In the genomic region with DNA sequence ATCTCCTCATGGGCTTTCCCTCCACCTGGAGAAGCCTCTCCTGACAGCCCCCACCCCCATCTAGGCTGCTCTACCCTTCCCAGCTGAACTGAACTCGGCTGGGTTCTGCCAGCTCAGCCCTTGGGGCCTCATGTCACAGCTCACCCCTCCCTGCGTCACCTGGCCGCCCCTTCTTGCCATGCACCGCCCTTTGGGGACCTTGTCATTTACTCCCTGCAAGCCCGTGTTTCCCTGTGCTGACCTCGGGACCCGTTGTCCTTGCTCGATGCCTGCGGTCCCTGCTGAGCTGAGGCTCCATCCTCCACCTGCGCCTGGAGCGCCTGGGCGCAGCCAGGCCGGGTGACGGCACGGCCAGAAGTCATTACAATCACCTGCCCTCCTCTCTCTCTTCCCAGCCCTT, we compare ENCODE assay signal across 12 cellular contexts. TPM values are rescaled to one million over a fixed set of nuclear protein-coding genes. Genes with fewer than 3 reads are reported as not detected.
"Had no signal": no experiment of that assay in that cellular context is flagged by ENCODE, and none has a peak within 500 bp of the region (broad histone marks: within the 10 kb centered on the region; RNA-seq: fewer than 3 reads in every experiment).

No MANE protein-coding gene starts in this region.

- H3K4me3 ChIP-seq: neural progenitor cell, tibial artery had no signal

- H3K4me1 ChIP-seq: neural progenitor cell had no signal

- H3K9me3 ChIP-seq: tibial artery had no signal

- H3K4me3 Mint-ChIP-seq: activated CD8-positive, alpha-beta T cell treated with anti-CD3 and anti-CD28 coated beads for 36 hours; activated naive CD4-positive, alpha-beta T cell treated with anti-CD3 and anti-CD28 coated beads, Interleukin-2, amount 10 ng/mL, durations not matched to agents 7 days and 5 days; immature natural killer cell; memory B cell; neural progenitor cell; stimulated activated effector memory CD8-positive, alpha-beta T cell treated with anti-CD3 and anti-CD28 coated beads, Interleukin-12 subunit alpha, Interleukin-12 subunit beta, amount 100 ng/mL, for 72 hours had no signal

- H3K27me3 Mint-ChIP-seq: activated naive CD4-positive, alpha-beta T cell treated with anti-CD3 and anti-CD28 coated beads, Interleukin-2, amount 10 ng/mL, durations not matched to agents 7 days and 5 days had no signal

- H3K27ac Mint-ChIP-seq: activated CD8-positive, alpha-beta T cell treated with anti-CD3 and anti-CD28 coated beads for 36 hours; activated naive CD4-positive, alpha-beta T cell treated with anti-CD3 and anti-CD28 coated beads, Interleukin-2, amount 10 ng/mL, durations not matched to agents 7 days and 5 days; immature natural killer cell; memory B cell; neural progenitor cell; stimulated activated effector memory CD8-positive, alpha-beta T cell treated with anti-CD3 and anti-CD28 coated beads, Interleukin-12 subunit alpha, Interleukin-12 subunit beta, amount 100 ng/mL, for 72 hours had no signal

- ATAC-seq: activated CD8-positive, alpha-beta T cell treated with anti-CD3 and anti-CD28 coated beads for 36 hours; stimulated activated effector memory CD8-positive, alpha-beta T cell treated with anti-CD3 and anti-CD28 coated beads, Interleukin-12 subunit alpha, Interleukin-12 subunit beta, amount 100 ng/mL, for 72 hours had no signal

- H3K9ac ChIP-seq: neural progenitor cell had no signal

- DNase-seq: activated CD8-positive, alpha-beta T cell treated with anti-CD3 and anti-CD28 coated beads for 36 hours; activated naive CD4-positive, alpha-beta T cell treated with anti-CD3 and anti-CD28 coated beads, Interleukin-2, amount 10 ng/mL, durations not matched to agents 7 days and 5 days; central memory CD4-positive, alpha-beta T cell; erythroblast; immature natural killer cell; SW 1271; T-helper 9 cell had no signal

- H3K36me3 Mint-ChIP-seq: activated naive CD4-positive, alpha-beta T cell treated with anti-CD3 and anti-CD28 coated beads, Interleukin-2, amount 10 ng/mL, durations not matched to agents 7 days and 5 days; immature natural killer cell; memory B cell; neural progenitor cell; stimulated activated effector memory CD8-positive, alpha-beta T cell treated with anti-CD3 and anti-CD28 coated beads, Interleukin-12 subunit alpha, Interleukin-12 subunit beta, amount 100 ng/mL, for 72 hours had no signal

- H2AFZ ChIP-seq: neural progenitor cell had no signal

- H3K27ac ChIP-seq: neural progenitor cell, VCaP had no signal

- H3K27me3 ChIP-seq: neural progenitor cell, tibial artery had no signal

- H3K36me3 ChIP-seq: neural progenitor cell, tibial artery had no signal

- H3K4me1 Mint-ChIP-seq: activated naive CD4-positive, alpha-beta T cell treated with anti-CD3 and anti-CD28 coated beads, Interleukin-2, amount 10 ng/mL, durations not matched to agents 7 days and 5 days; immature natural killer cell; memory B cell; stimulated activated effector memory CD8-positive, alpha-beta T cell treated with anti-CD3 and anti-CD28 coated beads, Interleukin-12 subunit alpha, Interleukin-12 subunit beta, amount 100 ng/mL, for 72 hours had no signal

- H3K4me2 ChIP-seq: neural progenitor cell had no signal

- H3K9me3 Mint-ChIP-seq: activated CD8-positive, alpha-beta T cell treated with anti-CD3 and anti-CD28 coated beads for 36 hours; activated naive CD4-positive, alpha-beta T cell treated with anti-CD3 and anti-CD28 coated beads, Interleukin-2, amount 10 ng/mL, durations not matched to agents 7 days and 5 days; immature natural killer cell; memory B cell; stimulated activated effector memory CD8-positive, alpha-beta T cell treated with anti-CD3 and anti-CD28 coated beads, Interleukin-12 subunit alpha, Interleukin-12 subunit beta, amount 100 ng/mL, for 72 hours had no signal

RNA-seq across cellular contexts. Expression of a gene that starts 48.3 kb away (rescaled TPM):
- polyA plus RNA-seq: immature natural killer cell had no signal
